15 cellular contexts compared by ENCODE assay signal in the genomic region with DNA sequence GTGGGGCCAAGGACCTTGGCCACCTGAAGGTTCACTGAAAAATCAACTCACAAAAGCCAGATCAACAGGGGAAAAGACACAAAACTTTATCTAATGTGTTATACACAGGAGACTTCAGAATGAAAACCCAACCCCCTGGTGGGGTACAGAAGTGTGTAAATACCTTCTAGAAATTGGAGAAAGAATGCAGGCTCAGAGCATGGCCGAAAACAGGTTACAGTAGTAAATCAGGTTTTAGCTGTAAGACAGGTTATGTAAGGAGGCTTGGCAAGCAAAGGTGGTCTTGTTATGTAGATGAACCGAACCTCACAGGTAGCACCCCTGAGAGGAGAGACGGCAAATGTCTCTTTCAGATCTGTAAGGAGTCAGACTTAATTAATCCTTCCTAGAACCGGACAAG. TPM values are rescaled to one million over a fixed set of nuclear protein-coding genes. Genes with fewer than 3 reads are reported as not detected.
DNase-seq lines count a peak whose midpoint lies in the region; ATAC-seq, FAIRE-seq and TF ChIP-seq lines count a peak whose summit lies in the region.
"Had no signal": no experiment of that assay in that cellular context is flagged by ENCODE, and none has a peak within 500 bp of the region (broad histone marks: within the 10 kb centered on the region; RNA-seq: fewer than 3 reads in every experiment).

No MANE protein-coding gene starts in this region.

- peaks cover 61% of the 10 kb centered on the region for H4K20me1 ChIP-seq in astrocyte (ENCODE audit: insufficient read depth, low read length)

- peaks cover 20% of the 10 kb centered on the region for H3K4me1 ChIP-seq in astrocyte (ENCODE audit: insufficient read depth, low read length)
- H3K4me1 ChIP-seq in left lung = peaks cover 35 to 70% of the 10 kb centered on the region in 2 donors
- peaks cover 15 to 72% (median 45%) of the 10 kb centered on the region in 4 donors for H3K4me1 ChIP-seq in transverse colon
- H3K4me1 ChIP-seq in right cardiac atrium (ENCODE audit: control insufficient read depth, insufficient read depth, low read length) = peaks cover 3% of the 10 kb centered on the region
- H3K4me1 ChIP-seq: uterus had no signal

- H3K27ac Mint-ChIP-seq in astrocyte (ENCODE audit: unreplicated experiment) = peak overlapping the region; percentile 15

- H3K4me3 ChIP-seq in astrocyte (ENCODE audit: insufficient read depth, low read depth, low read length) (no peak overlapping the region), left lung (no peak overlapping the region), transverse colon (no peak overlapping the region), right cardiac atrium (ENCODE audit: low read length) (no peak overlapping the region)
- H3K4me3 ChIP-seq: uterus had no signal

- peak; percentile 7 for ATAC-seq in left lung
- no peak for ATAC-seq in GM21528 (IDR thresholded peaks at IDR 0.05; ENCODE audit: low FRiP score, unreplicated experiment)
- ATAC-seq in right cardiac atrium = no peak

- H3K9me3 ChIP-seq in astrocyte (ENCODE audit: insufficient read depth, low read depth, low read length) (no peaks in the 10 kb centered on the region), left lung (no peaks in the 10 kb centered on the region), transverse colon (no peaks in the 10 kb centered on the region), right cardiac atrium (ENCODE audit: control insufficient read depth, low read length) (no peaks in the 10 kb centered on the region)
- H3K9me3 ChIP-seq: prostate gland, uterus had no signal

- peak; percentile 52 for DNase-seq in NCI-H748 (lab: John Stamatoyannopoulos, UW; ENCODE audit: unreplicated experiment)
- no peak for DNase-seq in NCI-H748 treated with DMSO at 0.1 percent for 48 hours (lab: John Stamatoyannopoulos, UW)
- DNase-seq in astrocyte (ENCODE audit: low read depth) = no peak
- no peak for DNase-seq in left lung
- no peak for DNase-seq in transverse colon
- DNase-seq in NCI-H2227 treated with DMSO at 0.1 percent for 48 hours (lab: John Stamatoyannopoulos, UW) = no peak
- no peak for DNase-seq in right cardiac atrium
- DNase-seq: activated CD4-positive, CD25-positive, alpha-beta regulatory T cell treated with anti-CD3 and anti-CD28 coated beads, Interleukin-2, amount 50 U/mL, for 72 hours; activated T-cell treated with anti-CD3 and anti-CD28 coated beads, Interleukin-2, amount 50 U/mL, for 1 hour; foreskin keratinocyte; NCI-H146; stimulated activated CD4-positive, alpha-beta T cell treated with anti-CD3 and anti-CD28 coated beads, Interleukin-1b, Interleukin-23, amount 100 ng/mL, for 48 hours; uterus had no signal

- peaks cover 61% of the 10 kb centered on the region for H3K4me1 Mint-ChIP-seq in astrocyte (ENCODE audit: low read depth, unreplicated experiment)

- TF ChIP-seq CTCF in astrocyte (IDR thresholded peaks at IDR 0.05; ENCODE audit: insufficient read depth, low read depth, low read length) = no peak
- TF ChIP-seq CTCF in left lung (IDR thresholded peaks at IDR 0.05) = no peak
- TF ChIP-seq CTCF in transverse colon (IDR thresholded peaks at IDR 0.05) = no peak

- no peaks in the 10 kb centered on the region for H3K9me3 Mint-ChIP-seq in astrocyte (ENCODE audit: unreplicated experiment)

- no peak overlapping the region for H3K27ac ChIP-seq in astrocyte (ENCODE audit: low read depth, low read length)
- peak overlapping the region in 1 of 2 donors; percentile 69 for H3K27ac ChIP-seq in left lung
- H3K27ac ChIP-seq in transverse colon = peak overlapping the region; percentile 39 to 72 (median 71)
- H3K27ac ChIP-seq in right cardiac atrium (ENCODE audit: low read length) = no peak overlapping the region
- H3K27ac ChIP-seq: foreskin keratinocyte, uterus had no signal

- in situ Hi-C loops in transverse colon (cut with MboI; ENCODE audit: low pct_ligation_motif_present in 1 of 4, low pct_unique_long_range_greater_than_20kb in 1 of 4, low sequenced_read_pairs in 3 of 4) = loop anchor here in 1 of 4 donors (25.0 kb wide), 1 partner anchor 146 kb away; no protein-coding TSS in a partner anchor

- H3K36me3 ChIP-seq in astrocyte (ENCODE audit: insufficient read depth, low read length) (no peaks in the 10 kb centered on the region), left lung (no peaks in the 10 kb centered on the region), transverse colon (no peaks in the 10 kb centered on the region)
- H3K36me3 ChIP-seq: prostate gland, uterus had no signal

- no peak for TF ChIP-seq EP300 in transverse colon (IDR thresholded peaks at IDR 0.05; ENCODE audit: low read depth)

- 35 to 61% methylated on average over 4 of the region's 4 CpGs for WGBS in transverse colon (ENCODE audit: low coverage in 1 of 2), 2 donors
- WGBS in right cardiac atrium = 88% methylated on average over 4 of the region's 4 CpGs

- no peak overlapping the region for H2AFZ ChIP-seq in astrocyte (ENCODE audit: low read depth, low read length)

- no peak for TF ChIP-seq POLR2A in transverse colon (IDR thresholded peaks at IDR 0.05)

- FAIRE-seq in astrocyte (lab: Jason Lieb, UNC) = no peak

- H3K27me3 Mint-ChIP-seq in astrocyte (ENCODE audit: low read depth, unreplicated experiment) = no peaks in the 10 kb centered on the region

- peaks cover 90% of the 10 kb centered on the region for H3K79me2 ChIP-seq in astrocyte (ENCODE audit: insufficient read depth, low read length)

- no peaks in the 10 kb centered on the region for H3K27me3 ChIP-seq in astrocyte (ENCODE audit: insufficient read depth, low read length)
- no peaks in the 10 kb centered on the region for H3K27me3 ChIP-seq in left lung
- H3K27me3 ChIP-seq in transverse colon = no peaks in the 10 kb centered on the region
- no peaks in the 10 kb centered on the region for H3K27me3 ChIP-seq in right cardiac atrium (ENCODE audit: control insufficient read depth, insufficient read depth)
- H3K27me3 ChIP-seq: foreskin keratinocyte, uterus had no signal

- peak overlapping the region; percentile 63 for H3K4me3 Mint-ChIP-seq in astrocyte (ENCODE audit: unreplicated experiment)

- no peaks in the 10 kb centered on the region for H3K36me3 Mint-ChIP-seq in astrocyte (ENCODE audit: low read depth, unreplicated experiment)

- no peak overlapping the region for H3K4me2 ChIP-seq in astrocyte (ENCODE audit: low read length)

- intact Hi-C loops in left lung (cut with DNase I) = no loop called here
- intact Hi-C loops in transverse colon (cut with DNase I; ENCODE audit: low total_unique reads) = no loop called here
- intact Hi-C loops in right cardiac atrium (cut with DNase I) = no loop called here

- no peak overlapping the region for H3K9ac ChIP-seq in astrocyte (ENCODE audit: low read length)

RNA-seq across cellular contexts. Expression of a gene that starts 10.0 kb away (rescaled TPM):
- total RNA-seq in astrocyte = 137 and 139 TPM in 2 replicates
- total RNA-seq in left lung = 100 to 1,000 TPM in 1 of 2 donors, 10 to 100 TPM in 1; 93.5 to 111 TPM
- total RNA-seq in transverse colon = 100 to 1,000 TPM in 3 of 4 donors, 10 to 100 TPM in 1; 56.3 to 352 (median 236) TPM
- 10 to 100 TPM; 26.4 to 66.9 (median 42.4) TPM for total RNA-seq in right cardiac atrium
- 12.1 TPM for polyA plus RNA-seq in right cardiac atrium

Comparison
In these comparisons a context has a peak if more than half of its experiments do, and no peak if none do; other contexts are left out.
1. H3K27ac ChIP-seq: peak in transverse colon (4 of 4); none in astrocyte (single experiment) and right cardiac atrium (single experiment).